8 cellular contexts compared by ENCODE assay signal in genomic region chr1:119647228-119647733, GRCh38. TPM values are rescaled to one million over a fixed set of nuclear protein-coding genes. Genes with fewer than 3 reads are reported as not detected.
A peak's percentile ranks its signal among the peaks of the same experiment; 100 is the strongest.
DNase-seq lines count a peak whose midpoint lies in the region; ATAC-seq and TF ChIP-seq lines count a peak whose summit lies in the region.

No MANE protein-coding gene starts in this region.

- H3K27ac ChIP-seq in Peyer's patch: peak overlapping the region; percentile 67 to 87 (median 78)

- TF ChIP-seq POLR2A in Peyer's patch (IDR thresholded peaks at IDR 0.05): no peak

- H3K9me3 ChIP-seq in Peyer's patch: no peaks in the 10 kb centered on the region

- peak; percentile 25 for ATAC-seq in GM18909 (IDR thresholded peaks at IDR 0.05; ENCODE audit: poor library complexity, unreplicated experiment)
- ATAC-seq in esophagus mucosa: peak; percentile 4
- no peak for ATAC-seq in omental fat pad (ENCODE audit: low FRiP score)
- no peak for ATAC-seq in HG03342 (IDR thresholded peaks at IDR 0.05; ENCODE audit: unreplicated experiment)
- ATAC-seq in HG03175 (IDR thresholded peaks at IDR 0.05; ENCODE audit: unreplicated experiment): no peak

- H3K36me3 ChIP-seq in Peyer's patch: no peaks in the 10 kb centered on the region

- DNase-seq in Peyer's patch (no peak), omental fat pad (ENCODE audit: low spot score) (peak; percentile 27), NCI-H187 treated with DMSO at 0.1 percent for 48 hours (lab: John Stamatoyannopoulos, UW) (no peak), RPMI8226 (no peak)

- H3K4me1 ChIP-seq in Peyer's patch: peaks cover 0 to 9% (median 4%) of the 10 kb centered on the region in 4 donors

- peak overlapping the region; percentile 49 to 92 (median 73) for H3K4me3 ChIP-seq in Peyer's patch

- TF ChIP-seq CTCF in Peyer's patch (IDR thresholded peaks at IDR 0.05): no peak
- TF ChIP-seq CTCF in omental fat pad (IDR thresholded peaks at IDR 0.05): no peak

- H3K27me3 ChIP-seq in Peyer's patch: no peaks in the 10 kb centered on the region

RNA-seq across cellular contexts. Expression of gene ZNF697, which starts 0.8 kb away (rescaled TPM):
- 1 to 10 TPM; 4.4 to 6.3 (median 5.0) TPM for total RNA-seq in Peyer's patch
- total RNA-seq in esophagus mucosa: 1.00 TPM
- 10 to 100 TPM in 1 of 4 donors, 1 to 10 TPM in 3; 6.5 to 13.1 (median 8.8) TPM for total RNA-seq in omental fat pad

Comparison
In these comparisons a context has a peak if more than half of its experiments do, and no peak if none do; other contexts are left out.
1. ATAC-seq: peak in GM18909 (single experiment) and esophagus mucosa (single experiment); none in omental fat pad (single experiment), HG03342 (single experiment) and HG03175 (single experiment).